In the genomic region with DNA sequence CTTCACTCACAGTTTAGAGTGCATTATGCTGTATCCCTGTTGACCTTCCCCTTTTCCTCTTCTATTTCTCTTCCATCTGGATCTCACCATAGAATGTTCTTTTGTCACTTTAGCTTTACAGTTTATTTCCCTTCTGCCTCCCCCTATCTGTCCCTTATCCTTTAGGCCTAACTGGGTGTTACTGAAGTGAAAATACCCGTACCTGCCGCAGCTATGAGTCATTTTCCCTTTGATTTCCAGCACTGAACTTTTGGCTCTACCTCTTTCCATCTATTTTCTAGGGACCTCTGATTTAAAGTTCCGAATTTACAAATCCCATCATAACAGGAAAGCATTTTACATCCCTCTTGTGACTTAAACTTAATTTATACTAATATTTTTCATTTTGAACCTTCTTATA, we compare ENCODE assay signal across 22 cellular contexts.
"Had no signal": no experiment of that assay in that cellular context is flagged by ENCODE, and none has a peak within 500 bp of the region (broad histone marks: within the 10 kb centered on the region; RNA-seq: fewer than 3 reads in every experiment).

No MANE protein-coding gene starts in this region.

- H3K36me3 Mint-ChIP-seq: natural killer cell treated with Interleukin-12 subunit alpha and Interleukin-12 subunit beta and Interleukin-15 and Interleukin-18, amount 100 ng/mL, for 72 hours; stimulated activated effector memory CD8-positive, alpha-beta T cell treated with anti-CD3 and anti-CD28 coated beads, Interleukin-12 subunit alpha, Interleukin-12 subunit beta, amount 100 ng/mL, for 72 hours had no signal

- H3K4me3 Mint-ChIP-seq: activated naive CD8-positive, alpha-beta T cell; activated T-cell treated with anti-CD3 and anti-CD28 coated beads, Interleukin-2, amount 50 U/mL, for 24 hours; natural killer cell treated with Interleukin-12 subunit alpha and Interleukin-12 subunit beta and Interleukin-15 and Interleukin-18, amount 100 ng/mL, for 72 hours; stimulated activated effector memory CD8-positive, alpha-beta T cell treated with anti-CD3 and anti-CD28 coated beads, Interleukin-12 subunit alpha, Interleukin-12 subunit beta, amount 100 ng/mL, for 72 hours; stimulated activated naive CD8-positive, alpha-beta T cell treated with anti-CD3 and anti-CD28 coated beads, Interleukin-15, amount 100 ng/mL, for 72 hours had no signal

- H3K27me3 ChIP-seq: adrenal gland, ascending aorta, neutrophil, ovary, suprapubic skin, tibial nerve, vagina had no signal

- H3K36me3 ChIP-seq: adrenal gland, ascending aorta, neutrophil, ovary, suprapubic skin, tibial nerve, vagina had no signal

- H3K27me3 Mint-ChIP-seq: activated naive CD8-positive, alpha-beta T cell; activated T-cell treated with anti-CD3 and anti-CD28 coated beads, Interleukin-2, amount 50 U/mL, for 24 hours; stimulated activated naive CD8-positive, alpha-beta T cell treated with anti-CD3 and anti-CD28 coated beads, Interleukin-15, amount 100 ng/mL, for 72 hours had no signal

- H3K27ac Mint-ChIP-seq: activated naive CD8-positive, alpha-beta T cell; activated T-cell treated with anti-CD3 and anti-CD28 coated beads, Interleukin-2, amount 50 U/mL, for 24 hours; activated T-helper 2 cell treated with anti-CD3 and anti-CD28 coated beads, Interferon-gamma antibody, Interleukin-2, Interleukin-4, amounts not matched to agents 10 μg/mL and 5 μg/mL and 100 μg/mL, durations not matched to agents 14 hours and 24 hours and 36 hours; natural killer cell treated with Interleukin-12 subunit alpha and Interleukin-12 subunit beta and Interleukin-15 and Interleukin-18, amount 100 ng/mL, for 72 hours; stimulated activated effector memory CD8-positive, alpha-beta T cell treated with anti-CD3 and anti-CD28 coated beads, Interleukin-12 subunit alpha, Interleukin-12 subunit beta, amount 100 ng/mL, for 72 hours; stimulated activated naive CD8-positive, alpha-beta T cell treated with anti-CD3 and anti-CD28 coated beads, Interleukin-15, amount 100 ng/mL, for 72 hours had no signal

- H3K9me3 ChIP-seq: adrenal gland, ascending aorta, neutrophil, ovary, psoas muscle, suprapubic skin, tibial nerve, vagina had no signal

- H3K4me3 ChIP-seq: adrenal gland, ascending aorta, ovary, psoas muscle, suprapubic skin, tibial nerve, vagina had no signal

- H3K9me3 Mint-ChIP-seq: activated T-cell treated with anti-CD3 and anti-CD28 coated beads, Interleukin-2, amount 50 U/mL, for 24 hours; natural killer cell treated with Interleukin-12 subunit alpha and Interleukin-12 subunit beta and Interleukin-15 and Interleukin-18, amount 100 ng/mL, for 72 hours; stimulated activated effector memory CD8-positive, alpha-beta T cell treated with anti-CD3 and anti-CD28 coated beads, Interleukin-12 subunit alpha, Interleukin-12 subunit beta, amount 100 ng/mL, for 72 hours had no signal

- H3K4me1 Mint-ChIP-seq: stimulated activated effector memory CD8-positive, alpha-beta T cell treated with anti-CD3 and anti-CD28 coated beads, Interleukin-12 subunit alpha, Interleukin-12 subunit beta, amount 100 ng/mL, for 72 hours; stimulated activated naive CD8-positive, alpha-beta T cell treated with anti-CD3 and anti-CD28 coated beads, Interleukin-15, amount 100 ng/mL, for 72 hours had no signal

- ATAC-seq: esophagus mucosa; left ventricle myocardium superior; natural killer cell treated with Interleukin-12 subunit alpha and Interleukin-12 subunit beta and Interleukin-15 and Interleukin-18, amount 100 ng/mL, for 72 hours; psoas muscle; right cardiac atrium; stimulated activated effector memory CD8-positive, alpha-beta T cell treated with anti-CD3 and anti-CD28 coated beads, Interleukin-12 subunit alpha, Interleukin-12 subunit beta, amount 100 ng/mL, for 72 hours; stimulated activated naive CD8-positive, alpha-beta T cell treated with anti-CD3 and anti-CD28 coated beads, Interleukin-15, amount 100 ng/mL, for 72 hours had no signal

- DNase-seq: activated naive CD4-positive, alpha-beta T cell; activated T-cell treated with anti-CD3 and anti-CD28 coated beads, Interleukin-2, amount 50 U/mL, for 24 hours; adrenal gland; cortex of kidney; hypothalamus; left ventricle myocardium superior; ovary; psoas muscle; right cardiac atrium; stimulated activated CD4-positive, alpha-beta T cell treated with anti-CD3 and anti-CD28 coated beads, Interleukin-12 subunit alpha, Interleukin-12 subunit beta, amount 100 ng/mL, for 4 hours; stimulated activated naive CD8-positive, alpha-beta T cell treated with anti-CD3 and anti-CD28 coated beads, Interleukin-15, amount 100 ng/mL, for 72 hours; T-helper 1 cell had no signal

- H3K27ac ChIP-seq: adrenal gland, ascending aorta, neutrophil, ovary, psoas muscle, suprapubic skin, tibial nerve, vagina had no signal
